ENCODE assay signal across 8 cellular contexts in genomic region chr15:48323294-48323693, GRCh38.
"Had no signal": no experiment of that assay in that cellular context is flagged by ENCODE, and none has a peak within 500 bp of the region (broad histone marks: within the 10 kb centered on the region; RNA-seq: fewer than 3 reads in every experiment).

No MANE protein-coding gene starts in this region.

- H2AFZ ChIP-seq: GM23248 had no signal

- FAIRE-seq: H54, HTR-8/SVneo had no signal

- H3K4me3 ChIP-seq: GM23248 had no signal

- H3K27ac ChIP-seq: GM23248, KMS-11 had no signal

- DNase-seq: GM23248, GOT3, H9, HCEC 1CT, KBM-7 had no signal

- H3K9ac ChIP-seq: GM23248, KMS-11 had no signal

- H3K4me2 ChIP-seq: KMS-11 had no signal
